Comparison of ENCODE assay signal across 8 cellular contexts in the genomic region with DNA sequence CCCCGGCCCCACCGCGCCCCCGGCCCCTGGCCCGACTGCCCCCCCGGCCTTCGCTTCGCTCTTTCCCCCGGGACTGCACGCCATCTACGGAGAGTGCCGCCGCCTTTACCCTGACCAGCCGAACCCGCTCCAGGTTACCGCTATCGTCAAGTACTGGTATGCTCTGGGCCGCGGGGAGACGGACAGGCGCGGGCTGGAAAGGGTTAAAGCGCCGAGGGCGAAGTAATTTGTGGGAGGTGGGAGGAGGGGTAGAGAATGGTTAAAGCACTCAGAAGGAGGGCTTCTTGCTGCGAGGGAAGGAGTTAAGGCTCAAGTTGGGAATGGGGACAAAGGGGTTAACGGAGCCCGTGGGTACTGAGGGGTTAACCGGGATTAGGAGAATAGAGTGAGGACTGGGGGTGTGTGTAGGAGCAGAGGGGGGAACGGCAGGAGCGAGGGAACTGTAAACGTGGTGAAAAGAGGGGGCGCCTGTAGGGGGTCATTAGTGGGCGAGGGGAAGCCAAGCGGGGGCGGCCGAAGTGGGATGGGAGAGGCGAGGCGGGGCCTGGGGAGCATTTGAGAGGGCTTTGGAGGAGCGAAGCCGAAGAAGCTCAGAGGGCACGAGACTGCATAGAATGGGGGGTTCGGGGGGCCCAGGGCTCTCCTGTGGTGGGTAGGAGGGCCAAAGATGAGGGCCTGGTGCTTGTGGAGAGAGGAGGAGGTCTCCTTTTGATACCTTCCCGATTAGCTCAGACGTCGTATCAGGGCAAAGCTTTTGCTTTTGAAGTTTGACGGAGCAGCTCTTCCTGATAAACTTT. TPM values are rescaled to one million over a fixed set of nuclear protein-coding genes. Genes with fewer than 3 reads are reported as not detected.
DNase-seq lines count a peak whose midpoint lies in the region; ATAC-seq and TF ChIP-seq lines count a peak whose summit lies in the region.

No MANE protein-coding gene starts in this region.

- TF ChIP-seq POLR2A in suprapubic skin (IDR thresholded peaks at IDR 0.05): no peak

- H2AFZ ChIP-seq in ACC112 (ENCODE audit: low read length, unreplicated experiment): peak overlapping the region; percentile 62

- no peak for TF ChIP-seq EP300 in suprapubic skin (IDR thresholded peaks at IDR 0.05)

- H3K9me3 ChIP-seq in HUES6 (ENCODE audit: control insufficient read depth, insufficient read depth, low read depth, low read length) (no peaks in the 10 kb centered on the region), endocrine pancreas (ENCODE audit: control insufficient read depth, low read length) (no peaks in the 10 kb centered on the region), mononuclear cell (ENCODE audit: low read depth, low read length) (no peaks in the 10 kb centered on the region), suprapubic skin (no peaks in the 10 kb centered on the region)

- ATAC-seq in HG03280 (IDR thresholded peaks at IDR 0.05; ENCODE audit: unreplicated experiment) (no peak), GM18870 (IDR thresholded peaks at IDR 0.05; ENCODE audit: unreplicated experiment) (no peak)

- H3K27me3 ChIP-seq in ACC112 (ENCODE audit: insufficient read depth, low read length) (no peaks in the 10 kb centered on the region), HUES6 (ENCODE audit: control insufficient read depth, insufficient read depth, low read length) (peaks cover 16% of the 10 kb centered on the region), endocrine pancreas (ENCODE audit: control insufficient read depth, insufficient read depth, low read length) (no peaks in the 10 kb centered on the region), mononuclear cell (ENCODE audit: insufficient read depth, low read length) (no peaks in the 10 kb centered on the region), suprapubic skin (no peaks in the 10 kb centered on the region)

- DNase-seq in activated CD4-positive, alpha-beta T cell treated with anti-CD3 and anti-CD28 coated beads for 4 hours: peak; percentile 28 to 32
- peak in 1 of 2 donors; percentile 78 for DNase-seq in suprapubic skin (ENCODE audit: low spot score in 2 of 2)

- H3K4me1 ChIP-seq in ACC112 (ENCODE audit: control insufficient read depth, insufficient read depth, low read length, unreplicated experiment): peaks cover 19% of the 10 kb centered on the region
- H3K4me1 ChIP-seq in HUES6 (ENCODE audit: control insufficient read depth, insufficient read depth, low read length): peaks cover 12% of the 10 kb centered on the region
- no peaks in the 10 kb centered on the region for H3K4me1 ChIP-seq in endocrine pancreas (ENCODE audit: control insufficient read depth, insufficient read depth, low read length)
- peaks cover 76% of the 10 kb centered on the region for H3K4me1 ChIP-seq in mononuclear cell (ENCODE audit: insufficient read depth, low read length)
- peaks cover 76% of the 10 kb centered on the region for H3K4me1 ChIP-seq in suprapubic skin

- TF ChIP-seq CTCF in suprapubic skin (IDR thresholded peaks at IDR 0.05): no peak

- peak overlapping the region; percentile 87 for H3K4me3 ChIP-seq in ACC112 (ENCODE audit: low read depth, low read length)
- H3K4me3 ChIP-seq in HUES6 (ENCODE audit: low read depth, low read length): peak overlapping the region; percentile 88
- H3K4me3 ChIP-seq in endocrine pancreas (ENCODE audit: control insufficient read depth, insufficient read depth, low read length): peak overlapping the region; percentile 62
- peak overlapping the region; percentile 83 for H3K4me3 ChIP-seq in mononuclear cell (ENCODE audit: low read length)
- H3K4me3 ChIP-seq in suprapubic skin: peak overlapping the region; percentile 100

- H3K36me3 ChIP-seq in ACC112 (ENCODE audit: insufficient read depth, low read length) (no peaks in the 10 kb centered on the region), HUES6 (ENCODE audit: control insufficient read depth, insufficient read depth, low read length) (peaks cover 15% of the 10 kb centered on the region), endocrine pancreas (ENCODE audit: control insufficient read depth, insufficient read depth, low read length) (no peaks in the 10 kb centered on the region), suprapubic skin (peaks cover 6% of the 10 kb centered on the region)

- under 1% methylated on average over 40 of the region's 47 CpGs for WGBS in suprapubic skin

- H3K79me2 ChIP-seq in ACC112 (ENCODE audit: control insufficient read depth, insufficient read depth, low read length, unreplicated experiment): peaks cover 35% of the 10 kb centered on the region

- H3K9ac ChIP-seq in HUES6 (ENCODE audit: low read length) (peak overlapping the region; percentile 73), endocrine pancreas (ENCODE audit: control insufficient read depth, insufficient read depth, low read length) (peak overlapping the region; percentile 83)

- H3K27ac ChIP-seq in ACC112 (ENCODE audit: low read depth, low read length) (no peak overlapping the region), HUES6 (ENCODE audit: low read depth, low read length) (no peak overlapping the region), suprapubic skin (peak overlapping the region; percentile 92)

RNA-seq across cellular contexts. Expression of a gene that starts 0.6 kb away (rescaled TPM):
- total RNA-seq in mononuclear cell: 1.8 TPM
- total RNA-seq in suprapubic skin: 10 to 100 TPM; 15.3 to 22.7 (median 18.9) TPM

RNA-seq across cellular contexts. Expression of a gene that starts 1.9 kb away (rescaled TPM):
- 52.6 TPM for total RNA-seq in mononuclear cell
- total RNA-seq in suprapubic skin: 100 to 1,000 TPM in 3 of 4 donors, 10 to 100 TPM in 1; 71.5 to 108 (median 105) TPM

RNA-seq across cellular contexts. Expression of a gene that starts 53.0 kb away (rescaled TPM):
- total RNA-seq in mononuclear cell: 0.10 TPM
- total RNA-seq in suprapubic skin: 1 to 10 TPM; 1.4 to 7.1 (median 5.4) TPM
